21 cellular contexts compared by ENCODE assay signal in genomic region chr20:63416631-63417030, GRCh38. TPM values are rescaled to one million over a fixed set of nuclear protein-coding genes. Genes with fewer than 3 reads are reported as not detected.
DNase-seq lines count a peak whose midpoint lies in the region; FAIRE-seq and TF ChIP-seq lines count a peak whose summit lies in the region.
"Had no signal": no experiment of that assay in that cellular context is flagged by ENCODE, and none has a peak within 500 bp of the region (broad histone marks: within the 10 kb centered on the region; RNA-seq: fewer than 3 reads in every experiment).

No MANE protein-coding gene starts in this region.

- H3K27ac ChIP-seq in BLaER1 (no peak overlapping the region), H1 (ENCODE audit: low read depth, low read length) (no peak overlapping the region)
- H3K27ac ChIP-seq: A549, C4-2B, PC-9, RWPE1 had no signal

- no peak overlapping the region for H2BK5ac ChIP-seq in H1 (ENCODE audit: low read depth, low read length)

- TF ChIP-seq CTCF in H1 (IDR thresholded peaks at IDR 0.05; ENCODE audit: control extremely low read depth in 1 of 3, insufficient read depth in 1 of 3, low read depth in 1 of 3, low read length in 3 of 3): no peak
- TF ChIP-seq CTCF in HFFc6 (IDR thresholded peaks at IDR 0.05): no peak

- H2BK15ac ChIP-seq in H1 (ENCODE audit: low read length): peak overlapping the region; percentile 61; the same call in 1 of the 2 replicates

- in situ Hi-C loops in G401 (cut with HindIII; ENCODE audit: low sequenced_read_pairs): no loop called here

- no peak overlapping the region for H3K4me3 Mint-ChIP-seq in activated T-cell treated with anti-CD3 and anti-CD28 coated beads, Interleukin-2, amount 50 U/mL, for 24 hours
- H3K4me3 Mint-ChIP-seq in HFFc6: no peak overlapping the region
- H3K4me3 Mint-ChIP-seq: T-helper 2 cell treated with Interferon-gamma antibody and Interleukin-4, amounts not matched to agents 5 μg/mL and 100 μg/mL, for 36 hours had no signal

- H3K27me3 Mint-ChIP-seq in activated T-cell treated with anti-CD3 and anti-CD28 coated beads, Interleukin-2, amount 50 U/mL, for 24 hours: peaks cover 12% of the 10 kb centered on the region
- peaks cover 19% of the 10 kb centered on the region for H3K27me3 Mint-ChIP-seq in HFFc6 (ENCODE audit: insufficient read depth)

- POLR2A ChIA-PET in H1 (lab: Charles Lee; ENCODE audit: partially characterized antibody): interaction anchor here (0.5 kb wide), 1 partner anchor 92 kb away, joined by 4 read pairs; no protein-coding TSS in a partner anchor

- H4K5ac ChIP-seq in H1 (ENCODE audit: insufficient read length, low read depth, low read length): no peak overlapping the region

- H2BK20ac ChIP-seq in H1 (ENCODE audit: low read length): no peak overlapping the region

- H3K36me3 ChIP-seq in BLaER1: no peaks in the 10 kb centered on the region
- no peaks in the 10 kb centered on the region for H3K36me3 ChIP-seq in H1 (ENCODE audit: control insufficient read depth in 2 of 4, insufficient read depth in 4 of 4, low read length in 3 of 4)

- peaks cover 97% of the 10 kb centered on the region for H3K27me3 ChIP-seq in BLaER1
- no peaks in the 10 kb centered on the region; a peak in 1 of 7 replicates for H3K27me3 ChIP-seq in H1 (replicated peaks in 1 of 4; ENCODE audit: control insufficient read depth in 3 of 4, extremely low read depth in 1 of 4, insufficient read depth in 3 of 4, low read length in 3 of 4)

- no peak overlapping the region for H2AFZ ChIP-seq in H1 (ENCODE audit: low read length)
- H2AFZ ChIP-seq: PC-9 had no signal

- H3K4me1 ChIP-seq in BLaER1 (peaks cover 28% of the 10 kb centered on the region), H1 (replicated peaks in 1 of 4; ENCODE audit: control insufficient read depth in 3 of 4, insufficient read depth in 4 of 4, low read length in 3 of 4) (peaks cover 0 to 11% (median 1%) of the 10 kb centered on the region in 4 experiments; a peak in 5 of 7 replicates)
- H3K4me1 ChIP-seq: A549 had no signal

- H2BK12ac ChIP-seq in H1 (ENCODE audit: low read depth, low read length): no peak overlapping the region

- H3K9me3 ChIP-seq in BLaER1 (no peaks in the 10 kb centered on the region), H1 (ENCODE audit: insufficient read depth in 2 of 2, low read depth in 1 of 2, low read length in 1 of 2) (no peaks in the 10 kb centered on the region)
- H3K9me3 ChIP-seq: A549 had no signal

- no peak overlapping the region for H3K9ac ChIP-seq in BLaER1
- H3K9ac ChIP-seq in H1 (replicated peaks in 1 of 4; ENCODE audit: extremely low read depth in 1 of 4, low read depth in 3 of 4, low read length in 3 of 4): no peak overlapping the region

- CTCF ChIA-PET in H1 (lab: Charles Lee; ENCODE audit: partially characterized antibody): no interaction called here

- no peak overlapping the region for H3K23ac ChIP-seq in H1 (ENCODE audit: insufficient read length)

- no peak overlapping the region for H2AK5ac ChIP-seq in H1 (ENCODE audit: low read depth, low read length)

- DNase-seq in G401 (ENCODE audit: low spot score) (peak; percentile 83), NCI-H82 treated with DMSO at 0.1 percent for 48 hours (lab: John Stamatoyannopoulos, UW; ENCODE audit: unreplicated experiment) (peak; percentile 77), H1 (ENCODE audit: low read depth in 1 of 2, low spot score in 2 of 2) (no peak), T-helper 1 cell (no peak), HFFc6 (no peak)
- DNase-seq in activated CD8-positive, alpha-beta memory T cell treated with anti-CD3 and anti-CD28 coated beads, Interleukin-2, amount 50 U/mL, for 48 hours: no peak
- DNase-seq in activated T-cell treated with anti-CD3 and anti-CD28 coated beads, Interleukin-2, amount 50 U/mL, for 24 hours: no peak
- DNase-seq: GF-D8, GOT3, NCI-H1092 treated with DMSO at 0.1 percent for 48 hours, NCI-H2081, NCI-H526, PC-9, SW 1271 had no signal

- H3K4me1 Mint-ChIP-seq in activated T-cell treated with anti-CD3 and anti-CD28 coated beads, Interleukin-2, amount 50 U/mL, for 24 hours (ENCODE audit: low read depth): peaks cover 3% of the 10 kb centered on the region
- no peaks in the 10 kb centered on the region for H3K4me1 Mint-ChIP-seq in HFFc6 (ENCODE audit: low read depth)

- H3K23me2 ChIP-seq in H1 (ENCODE audit: low read depth, low read length): no peaks in the 10 kb centered on the region

- no peak overlapping the region for H3K56ac ChIP-seq in H1 (replicated peaks; ENCODE audit: insufficient read length, low read depth, low read length)

- 93% methylated on average over 22 of the region's 24 CpGs; no CpG with 5 or more reads in 1 of the 2 experiments for WGBS in H1 (ENCODE audit: extremely low coverage in 1 of 2, insufficient coverage in 1 of 2, insufficient read length in 1 of 2, insufficient replicate concordance in 2 of 2, low coverage in 1 of 2, low lambda C conversion rate in 2 of 2, missing lambda C conversion rate in 1 of 2), 2 experiments

- no peak for TF ChIP-seq POLR2A in H1 (IDR thresholded peaks at IDR 0.05; ENCODE audit: control extremely low read depth in 1 of 2, low read depth in 2 of 2, low read length in 2 of 2)

- H4K20me1 ChIP-seq in BLaER1 (peaks cover 67% of the 10 kb centered on the region), H1 (replicated peaks in 1 of 2; ENCODE audit: control insufficient read depth in 1 of 2, insufficient read depth in 2 of 2, low read length in 2 of 2) (no peaks in the 10 kb centered on the region)

- 0 out of 2 replicates have a peak overlapping the region, but pooled peaks have one; percentile 38 for H4K8ac ChIP-seq in H1 (ENCODE audit: extremely low read depth, insufficient read depth, low read length)

- no peak overlapping the region for H2BK120ac ChIP-seq in H1 (replicated peaks; ENCODE audit: low read depth, low read length)

- H3K18ac ChIP-seq in H1 (ENCODE audit: extremely low read depth, low read length): no peak overlapping the region; the same call in 1 of the 2 replicates

- H3K4me2 ChIP-seq in BLaER1 (peak overlapping the region; percentile 46), H1 (ENCODE audit: insufficient read depth in 1 of 2, low read depth in 2 of 2, low read length in 2 of 2) (no peak overlapping the region)
- H3K4me2 ChIP-seq: A549, PC-9 had no signal

- no peaks in the 10 kb centered on the region for H3K9me3 Mint-ChIP-seq in activated T-cell treated with anti-CD3 and anti-CD28 coated beads, Interleukin-2, amount 50 U/mL, for 24 hours
- H3K9me3 Mint-ChIP-seq in HFFc6: no peaks in the 10 kb centered on the region; the same call in 1 of the 2 replicates
- H3K9me3 Mint-ChIP-seq: T-helper 2 cell treated with Interferon-gamma antibody and Interleukin-4, amounts not matched to agents 5 μg/mL and 100 μg/mL, for 36 hours had no signal

- no peak for TF ChIP-seq RAD21 in H1 (IDR thresholded peaks at IDR 0.05 in 1 of 2, conservative IDR thresholded peaks at IDR 0.05 in 1 of 2; ENCODE audit: low read depth in 2 of 2, low read length in 2 of 2)

- H3K79me2 ChIP-seq in H1 (ENCODE audit: control insufficient read depth in 1 of 2, insufficient read depth in 2 of 2, low read length in 2 of 2): no peaks in the 10 kb centered on the region

- no peak for FAIRE-seq in H1 (lab: Jason Lieb, UNC)
- FAIRE-seq: A549, K562 had no signal

- H3K4me3 ChIP-seq in BLaER1: no peak overlapping the region
- H3K4me3 ChIP-seq in H1 (ENCODE audit: extremely low read depth in 1 of 4, insufficient read depth in 2 of 4, low read depth in 3 of 4, low read length in 4 of 4): no peak overlapping the region
- H3K4me3 ChIP-seq: A549, K562, PC-9 had no signal

- H3K4ac ChIP-seq in H1 (replicated peaks; ENCODE audit: insufficient read length, low read depth, low read length): no peak overlapping the region

- TF ChIP-seq EP300 in H1 (IDR thresholded peaks at IDR 0.05; ENCODE audit: borderline replicate concordance in 1 of 2, low read depth in 2 of 2, low read length in 2 of 2): no peak

- no peak overlapping the region for H3K14ac ChIP-seq in H1 (ENCODE audit: insufficient read length)

- no peaks in the 10 kb centered on the region for H3K79me1 ChIP-seq in H1 (ENCODE audit: low read depth, low read length)

- H4K91ac ChIP-seq in H1 (replicated peaks; ENCODE audit: insufficient read length, low read length): no peak overlapping the region

- H3K36me3 Mint-ChIP-seq in activated T-cell treated with anti-CD3 and anti-CD28 coated beads, Interleukin-2, amount 50 U/mL, for 24 hours (ENCODE audit: low read depth): no peaks in the 10 kb centered on the region
- H3K36me3 Mint-ChIP-seq in HFFc6 (ENCODE audit: low read depth): no peaks in the 10 kb centered on the region

- H3K27ac Mint-ChIP-seq in activated T-cell treated with anti-CD3 and anti-CD28 coated beads, Interleukin-2, amount 50 U/mL, for 24 hours: no peak overlapping the region
- H3K27ac Mint-ChIP-seq in HFFc6: no peak overlapping the region
- H3K27ac Mint-ChIP-seq: T-helper 2 cell treated with Interferon-gamma antibody and Interleukin-4, amounts not matched to agents 5 μg/mL and 100 μg/mL, for 36 hours had no signal

TF ChIP-seq in H1, 55 proteins besides CTCF, POLR2A, EP300 and RAD21 (continues in another document):
- TF ChIP-seq RFX5 (IDR thresholded peaks at IDR 0.05; ENCODE audit: borderline replicate concordance, low read depth, low read length): no peak
- no peak for TF ChIP-seq SIX5 (IDR thresholded peaks at IDR 0.05; ENCODE audit: low read depth, low read length)

RNA-seq across cellular contexts. Expression of gene CHRNA4, which starts 55.5 kb away (rescaled TPM):
- 0.37 and 1.4 TPM in 2 replicates for total RNA-seq in G401 (2014; rRNA removed; shearing (Covaris generic))
- 2.7 and 5.7 TPM in 2 replicates for total RNA-seq in H1 (2021; fragmentation: NEBNext Ultra II Directional; extraction: Animal tissue kit (Norgen Biotek cat#: 25700))
- 4.3 and 5.0 TPM in 2 replicates for polyA plus RNA-seq in H1 (2011; rRNA removed)
- 1.8 TPM for polyA plus RNA-seq in H1 (2011; cell fraction: cytosol; rRNA removed)
- polyA plus RNA-seq in H1 (2011; cell fraction: nucleus; rRNA removed): 4.9 TPM
- polyA plus RNA-seq in H1 (2012, experiment 1 of 2): 2.0 to 4.0 TPM (median 2.5 TPM) in 4 replicates
- polyA plus RNA-seq in H1 (2012, experiment 2 of 2): 1.6 TPM
- polyA plus RNA-seq in H1 (2013, experiment 1 of 2): 4.1 TPM
- 3.8 TPM for polyA plus RNA-seq in H1 (2013, experiment 2 of 2)
- 5.6 and 11.1 TPM in 2 replicates for polyA minus RNA-seq in H1 (2011; rRNA and poly(A)+ RNA removed)
- polyA minus RNA-seq in H1 (2011; cell fraction: cytosol; rRNA and poly(A)+ RNA removed): 8.4 TPM
- polyA minus RNA-seq in H1 (2011; cell fraction: nucleus; rRNA and poly(A)+ RNA removed): 4.4 TPM
- total RNA-seq in HFFc6 (2021; fragmentation: NEBNext Ultra II Directional; extraction: Animal tissue kit (Norgen Biotek cat#: 25700)): not detected
- total RNA-seq: Daoy, K562, PC-9 had no signal
- polyA plus RNA-seq: K562 had no signal

RNA-seq across cellular contexts. Expression of gene KCNQ2, which starts 55.8 kb away (rescaled TPM):
- total RNA-seq in G401 (2014; rRNA removed; shearing (Covaris generic)): 133 and 160 TPM in 2 replicates
- total RNA-seq in H1 (2021; fragmentation: NEBNext Ultra II Directional; extraction: Animal tissue kit (Norgen Biotek cat#: 25700)): 82.6 and 88.6 TPM in 2 replicates
- polyA plus RNA-seq in H1 (2011; rRNA removed): 243 and 277 TPM in 2 replicates
- polyA plus RNA-seq in H1 (2011; cell fraction: cytosol; rRNA removed): 174 TPM
- polyA plus RNA-seq in H1 (2011; cell fraction: nucleus; rRNA removed): 206 TPM
- 41.9 to 107 TPM (median 94.0 TPM) in 4 replicates for polyA plus RNA-seq in H1 (2012, experiment 1 of 2)
- 88.7 TPM for polyA plus RNA-seq in H1 (2012, experiment 2 of 2)
- 72.4 TPM for polyA plus RNA-seq in H1 (2013, experiment 1 of 2)
- 73.2 TPM for polyA plus RNA-seq in H1 (2013, experiment 2 of 2)
- polyA minus RNA-seq in H1 (2011; rRNA and poly(A)+ RNA removed): 40.5 and 42.0 TPM in 2 replicates
- 39.6 TPM for polyA minus RNA-seq in H1 (2011; cell fraction: cytosol; rRNA and poly(A)+ RNA removed)
- 33.1 TPM for polyA minus RNA-seq in H1 (2011; cell fraction: nucleus; rRNA and poly(A)+ RNA removed)
- not detected for total RNA-seq in HFFc6 (2021; fragmentation: NEBNext Ultra II Directional; extraction: Animal tissue kit (Norgen Biotek cat#: 25700))
- total RNA-seq: PC-9 had no signal

Comparison
In these comparisons a context has a peak if more than half of its experiments do, and no peak if none do; other contexts are left out.
1. DNase-seq: peak in G401 (single experiment) and NCI-H82 treated with DMSO at 0.1 percent for 48 hours (single experiment); none in H1 (0 of 2), activated CD8-positive, alpha-beta memory T cell treated with anti-CD3 and anti-CD28 coated beads, Interleukin-2, amount 50 U/mL, for 48 hours (single experiment), T-helper 1 cell (0 of 5), activated T-cell treated with anti-CD3 and anti-CD28 coated beads, Interleukin-2, amount 50 U/mL, for 24 hours (single experiment) and HFFc6 (single experiment).
2. RNA of gene KCNQ2, which starts 55.8 kb away (total RNA-seq): 133 to 160 TPM in G401 and 82.6 to 88.6 TPM in H1; not detected in HFFc6; every median in the first group is over 10 times any median in the second.